In genomic region chr12:57779736-57780135, GRCh38 we compare ENCODE assay signal across 1 cellular context.
TF ChIP-seq lines count a peak whose summit lies in the region.

No MANE protein-coding gene starts in this region.

TF ChIP-seq in IMR-90, 13 proteins besides CTCF, POLR2A, EP300 and RAD21:
- TF ChIP-seq, protein P1, sequence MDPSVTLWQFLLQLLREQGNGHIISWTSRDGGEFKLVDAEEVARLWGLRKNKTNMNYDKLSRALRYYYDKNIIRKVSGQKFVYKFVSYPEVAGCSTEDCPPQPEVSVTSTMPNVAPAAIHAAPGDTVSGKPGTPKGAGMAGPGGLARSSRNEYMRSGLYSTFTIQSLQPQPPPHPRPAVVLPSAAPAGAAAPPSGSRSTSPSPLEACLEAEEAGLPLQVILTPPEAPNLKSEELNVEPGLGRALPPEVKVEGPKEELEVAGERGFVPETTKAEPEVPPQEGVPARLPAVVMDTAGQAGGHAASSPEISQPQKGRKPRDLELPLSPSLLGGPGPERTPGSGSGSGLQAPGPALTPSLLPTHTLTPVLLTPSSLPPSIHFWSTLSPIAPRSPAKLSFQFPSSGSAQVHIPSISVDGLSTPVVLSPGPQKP (IDR thresholded peaks at IDR 0.05; ENCODE audit: borderline replicate concordance, low read depth, low read length) = no peak
- no peak for TF ChIP-seq RFX5 (IDR thresholded peaks at IDR 0.05; ENCODE audit: low read depth, low read length)
- no peak for TF ChIP-seq BHLHE40 (IDR thresholded peaks at IDR 0.05; ENCODE audit: low read depth, low read length)
- no peak for TF ChIP-seq NFE2L2 (IDR thresholded peaks at IDR 0.05; ENCODE audit: low read depth, low read length)
- no peak for TF ChIP-seq CEBPB (IDR thresholded peaks at IDR 0.05; ENCODE audit: low read depth, low read length)
- TF ChIP-seq FOS (IDR thresholded peaks at IDR 0.05; ENCODE audit: low read depth, low read length) = no peak
- TF ChIP-seq, protein P2, sequence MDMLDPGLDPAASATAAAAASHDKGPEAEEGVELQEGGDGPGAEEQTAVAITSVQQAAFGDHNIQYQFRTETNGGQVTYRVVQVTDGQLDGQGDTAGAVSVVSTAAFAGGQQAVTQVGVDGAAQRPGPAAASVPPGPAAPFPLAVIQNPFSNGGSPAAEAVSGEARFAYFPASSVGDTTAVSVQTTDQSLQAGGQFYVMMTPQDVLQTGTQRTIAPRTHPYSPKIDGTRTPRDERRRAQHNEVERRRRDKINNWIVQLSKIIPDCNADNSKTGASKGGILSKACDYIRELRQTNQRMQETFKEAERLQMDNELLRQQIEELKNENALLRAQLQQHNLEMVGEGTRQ (IDR thresholded peaks at IDR 0.05; ENCODE audit: low read depth, low read length) = no peak
- TF ChIP-seq MXI1 (IDR thresholded peaks at IDR 0.05; ENCODE audit: borderline replicate concordance, low read depth, low read length) = no peak
- no peak for TF ChIP-seq CHD1 (IDR thresholded peaks at IDR 0.05; ENCODE audit: low read depth, low read length)
- no peak for TF ChIP-seq RCOR1 (IDR thresholded peaks at IDR 0.05; ENCODE audit: insufficient replicate concordance, low read length)
- TF ChIP-seq MAFK (IDR thresholded peaks at IDR 0.05; ENCODE audit: low read depth, low read length) = no peak
- TF ChIP-seq SMC3 (IDR thresholded peaks at IDR 0.05; ENCODE audit: low read depth, low read length) = no peak
- TF ChIP-seq MAZ (IDR thresholded peaks at IDR 0.05; ENCODE audit: borderline replicate concordance, low read depth, low read length) = no peak
TF ChIP-seq in IMR-90: peak in this region for 0.
